In genomic region chrX:51459125-51459524, GRCh38 we compare ENCODE assay signal across 8 cellular contexts. TPM values are rescaled to one million over a fixed set of nuclear protein-coding genes. Genes with fewer than 3 reads are reported as not detected.
DNase-seq lines count a peak whose midpoint lies in the region; ATAC-seq and TF ChIP-seq lines count a peak whose summit lies in the region.

No MANE protein-coding gene starts in this region.

- H3K36me3 Mint-ChIP-seq in activated naive CD8-positive, alpha-beta T cell treated with anti-CD3 and anti-CD28 coated beads, Interleukin-2, amount 50 U/mL, for 24 hours (ENCODE audit: low read depth): no peaks in the 10 kb centered on the region
- no peaks in the 10 kb centered on the region for H3K36me3 Mint-ChIP-seq in activated naive CD8-positive, alpha-beta T cell treated with anti-CD3 and anti-CD28 coated beads for 36 hours
- peaks cover 13% of the 10 kb centered on the region for H3K36me3 Mint-ChIP-seq in endodermal cell (ENCODE audit: low read depth)

- H3K9me3 ChIP-seq in endodermal cell (ENCODE audit: control insufficient read depth, low read length) (no peaks in the 10 kb centered on the region), testis (no peaks in the 10 kb centered on the region), tibial nerve (no peaks in the 10 kb centered on the region)

- TF ChIP-seq EP300 in tibial nerve (IDR thresholded peaks at IDR 0.05): no peak

- no peaks in the 10 kb centered on the region for H3K4me1 ChIP-seq in endodermal cell (ENCODE audit: control insufficient read depth, insufficient read depth, low read length)
- no peaks in the 10 kb centered on the region for H3K4me1 ChIP-seq in testis
- H3K4me1 ChIP-seq in tibial nerve: no peaks in the 10 kb centered on the region

- no peak overlapping the region for H3K4me3 Mint-ChIP-seq in activated naive CD8-positive, alpha-beta T cell treated with anti-CD3 and anti-CD28 coated beads, Interleukin-2, amount 50 U/mL, for 24 hours
- H3K4me3 Mint-ChIP-seq in activated naive CD8-positive, alpha-beta T cell treated with anti-CD3 and anti-CD28 coated beads for 36 hours: no peak overlapping the region
- peak overlapping the region; percentile 70 for H3K4me3 Mint-ChIP-seq in endodermal cell

- TF ChIP-seq POLR2A in NB4 (IDR thresholded peaks at IDR 0.05; ENCODE audit: extremely low read depth, insufficient read length): no peak
- TF ChIP-seq POLR2A in testis (IDR thresholded peaks at IDR 0.05): no peak
- no peak for TF ChIP-seq POLR2A in tibial nerve (IDR thresholded peaks at IDR 0.05)

- H3K9me3 Mint-ChIP-seq in activated naive CD8-positive, alpha-beta T cell treated with anti-CD3 and anti-CD28 coated beads, Interleukin-2, amount 50 U/mL, for 24 hours: no peaks in the 10 kb centered on the region
- H3K9me3 Mint-ChIP-seq in activated naive CD8-positive, alpha-beta T cell treated with anti-CD3 and anti-CD28 coated beads for 36 hours: no peaks in the 10 kb centered on the region
- H3K9me3 Mint-ChIP-seq in endodermal cell: peaks cover 55% of the 10 kb centered on the region

- DNase-seq in activated naive CD8-positive, alpha-beta T cell treated with anti-CD3 and anti-CD28 coated beads, Interleukin-2, amount 50 U/mL, for 24 hours: peak; percentile 3
- DNase-seq in activated naive CD8-positive, alpha-beta T cell treated with anti-CD3 and anti-CD28 coated beads for 36 hours: no peak
- DNase-seq in NB4 (ENCODE audit: low read depth): peak; percentile 39
- no peak for DNase-seq in endodermal cell
- peak; percentile 28 for DNase-seq in testis
- no peak for DNase-seq in tibial nerve (ENCODE audit: low spot score in 2 of 2)

- no peak overlapping the region for H3K9ac ChIP-seq in endodermal cell (ENCODE audit: extremely low read depth, low read length, poor library complexity, severe bottlenecking)

- TF ChIP-seq CTCF in NB4 (IDR thresholded peaks at IDR 0.05; ENCODE audit: low read depth, low read length): peak; percentile 27
- TF ChIP-seq CTCF in endodermal cell (conservative IDR thresholded peaks at IDR 0.05): peak; percentile 77
- peak in 1 of 3 experiments; percentile 23 for TF ChIP-seq CTCF in testis (IDR thresholded peaks at IDR 0.05)
- TF ChIP-seq CTCF in tibial nerve (IDR thresholded peaks at IDR 0.05): peak in 1 of 5 experiments; percentile 17

- H3K27ac Mint-ChIP-seq in activated naive CD8-positive, alpha-beta T cell treated with anti-CD3 and anti-CD28 coated beads, Interleukin-2, amount 50 U/mL, for 24 hours: no peak overlapping the region
- no peak overlapping the region for H3K27ac Mint-ChIP-seq in activated naive CD8-positive, alpha-beta T cell treated with anti-CD3 and anti-CD28 coated beads for 36 hours
- no peak overlapping the region for H3K27ac Mint-ChIP-seq in endodermal cell

- no peaks in the 10 kb centered on the region for H3K4me1 Mint-ChIP-seq in activated naive CD8-positive, alpha-beta T cell treated with anti-CD3 and anti-CD28 coated beads, Interleukin-2, amount 50 U/mL, for 24 hours
- no peaks in the 10 kb centered on the region for H3K4me1 Mint-ChIP-seq in activated naive CD8-positive, alpha-beta T cell treated with anti-CD3 and anti-CD28 coated beads for 36 hours
- H3K4me1 Mint-ChIP-seq in endodermal cell: peaks cover 12% of the 10 kb centered on the region

- H3K4me3 ChIP-seq in NB4 (ENCODE audit: low read depth, low read length) (no peak overlapping the region), endodermal cell (ENCODE audit: low read length) (no peak overlapping the region), testis (no peak overlapping the region), tibial nerve (no peak overlapping the region)

- H3K27ac ChIP-seq in endodermal cell (ENCODE audit: low read depth, low read length): no peak overlapping the region
- no peak overlapping the region for H3K27ac ChIP-seq in testis
- no peak overlapping the region for H3K27ac ChIP-seq in tibial nerve

- WGBS in endodermal cell (ENCODE audit: insufficient coverage in 1 of 2, insufficient read length in 1 of 2), 2 experiments: 46% methylated on average over 1 of the region's 1 CpG; no CpG with 5 or more reads in 1 of the 2 experiments
- 31 to 57% methylated on average over 1 of the region's 1 CpG for WGBS in testis, 2 donors
- 30 to 38% methylated on average over 1 of the region's 1 CpG for WGBS in tibial nerve, 2 donors

- ATAC-seq in activated naive CD8-positive, alpha-beta T cell treated with anti-CD3 and anti-CD28 coated beads, Interleukin-2, amount 50 U/mL, for 24 hours: no peak
- ATAC-seq in GM21515 (IDR thresholded peaks at IDR 0.05; ENCODE audit: unreplicated experiment) (no peak), GM21360 (IDR thresholded peaks at IDR 0.05; ENCODE audit: unreplicated experiment) (no peak)

- H3K27me3 ChIP-seq in endodermal cell (ENCODE audit: control insufficient read depth, insufficient read depth, low read length, poor library complexity, severe bottlenecking) (no peaks in the 10 kb centered on the region), testis (no peaks in the 10 kb centered on the region), tibial nerve (peaks cover 0 to 4% of the 10 kb centered on the region in 2 donors)

- H3K36me3 ChIP-seq in endodermal cell (ENCODE audit: control insufficient read depth, insufficient read depth, low read length) (no peaks in the 10 kb centered on the region), testis (ENCODE audit: low read depth, missing control alignments) (no peaks in the 10 kb centered on the region), tibial nerve (no peaks in the 10 kb centered on the region)

- H3K27me3 Mint-ChIP-seq in activated naive CD8-positive, alpha-beta T cell treated with anti-CD3 and anti-CD28 coated beads, Interleukin-2, amount 50 U/mL, for 24 hours: no peaks in the 10 kb centered on the region
- no peaks in the 10 kb centered on the region for H3K27me3 Mint-ChIP-seq in activated naive CD8-positive, alpha-beta T cell treated with anti-CD3 and anti-CD28 coated beads for 36 hours
- no peaks in the 10 kb centered on the region for H3K27me3 Mint-ChIP-seq in endodermal cell (ENCODE audit: insufficient read depth)

- intact Hi-C loops in testis (cut with DNase I; ENCODE audit: low total_unique reads): no loop called here

RNA-seq across cellular contexts. Expression of gene NUDT11, which starts 37.3 kb away (rescaled TPM):
- total RNA-seq in activated naive CD8-positive, alpha-beta T cell treated with anti-CD3 and anti-CD28 coated beads for 36 hours: 1 to 10 TPM; 3.2 to 3.9 TPM
- total RNA-seq in endodermal cell (10 to 100 TPM; 13.9 to 14.5 TPM), testis (100 to 1,000 TPM; 109 to 161 TPM), tibial nerve (1 to 10 TPM in 3 of 4 donors, under 1 TPM in 1; 0.39 to 2.6 (median 1.8) TPM)
- 45.3 TPM for polyA plus RNA-seq in endodermal cell (2013, experiment 1 of 2)
- 44.3 TPM for polyA plus RNA-seq in endodermal cell (2013, experiment 2 of 2)
- 78.7 TPM for polyA plus RNA-seq in testis (ENCODE audit: insufficient read depth, low read depth, low replicate concordance)

Comparison
In these comparisons a context has a peak if more than half of its experiments do, and no peak if none do; other contexts are left out.
1. DNase-seq: peak in activated naive CD8-positive, alpha-beta T cell treated with anti-CD3 and anti-CD28 coated beads, Interleukin-2, amount 50 U/mL, for 24 hours (single experiment), NB4 (single experiment) and testis (single experiment); none in activated naive CD8-positive, alpha-beta T cell treated with anti-CD3 and anti-CD28 coated beads for 36 hours (single experiment), endodermal cell (single experiment) and tibial nerve (0 of 2).
2. RNA of gene NUDT11, which starts 37.3 kb away (total RNA-seq): 109 to 161 TPM in testis; 13.9 to 14.5 TPM in endodermal cell, 3.2 to 3.9 TPM in activated naive CD8-positive, alpha-beta T cell treated with anti-CD3 and anti-CD28 coated beads for 36 hours and 0.39 to 2.6 TPM in tibial nerve; every median in the first group is over 4 times any median in the second.